ENCODE assay signal across 8 cellular contexts in genomic region chr3:43621406-43621973, GRCh38. TPM values are rescaled to one million over a fixed set of nuclear protein-coding genes. Genes with fewer than 3 reads are reported as not detected.
DNase-seq lines count a peak whose midpoint lies in the region; ATAC-seq and TF ChIP-seq lines count a peak whose summit lies in the region.

No MANE protein-coding gene starts in this region.

- no peaks in the 10 kb centered on the region for H3K9me3 Mint-ChIP-seq in T-helper 1 cell treated with Interleukin-12 subunit alpha and Interleukin-12 subunit beta and Interleukin-4 antibody, amounts not matched to agents 30 μg/mL and 1 μg/mL, for 36 hours

- no peaks in the 10 kb centered on the region for H3K9me3 ChIP-seq in neutrophil

- peak overlapping the region; percentile 92 for H3K4me3 Mint-ChIP-seq in T-helper 1 cell treated with Interleukin-12 subunit alpha and Interleukin-12 subunit beta and Interleukin-4 antibody, amounts not matched to agents 30 μg/mL and 1 μg/mL, for 36 hours

- in situ Hi-C loops in GM13977 (cut with MboI; ENCODE audit: low pct_unique_long_range_greater_than_20kb, low sequenced_read_pairs, unreplicated experiment) = no loop called here

- DNase-seq in GM19238 (ENCODE audit: insufficient read length, low spot score) (peak; percentile 4), fibroblast of villous mesenchyme (ENCODE audit: low read depth) (peak; percentile 20), NK-92 (lab: John Stamatoyannopoulos, UW; ENCODE audit: unreplicated experiment) (no peak), GM13977 (ENCODE audit: low spot score) (no peak)

- TF ChIP-seq CTCF in 22Rv1 (IDR thresholded peaks at IDR 0.05) (no peak; the same call in 1 of the 2 replicates), fibroblast of villous mesenchyme (IDR thresholded peaks at IDR 0.05; ENCODE audit: insufficient read depth, low read depth, low read length) (no peak), neutrophil (IDR thresholded peaks at IDR 0.05) (no peak), GM13977 (IDR thresholded peaks at IDR 0.05; ENCODE audit: extremely low read depth, insufficient read depth, missing control alignments) (no peak)

- peak overlapping the region; percentile 49 for H3K27ac ChIP-seq in 22Rv1
- peak overlapping the region; percentile 87 for H3K27ac ChIP-seq in neutrophil

- no peaks in the 10 kb centered on the region for H3K27me3 ChIP-seq in neutrophil

- H3K36me3 ChIP-seq in neutrophil = no peaks in the 10 kb centered on the region

- peaks cover 1% of the 10 kb centered on the region for H3K36me3 Mint-ChIP-seq in T-helper 1 cell treated with Interleukin-12 subunit alpha and Interleukin-12 subunit beta and Interleukin-4 antibody, amounts not matched to agents 30 μg/mL and 1 μg/mL, for 36 hours (ENCODE audit: low read depth)

- peaks cover 44 to 45% of the 10 kb centered on the region in 2 experiments for H3K4me1 ChIP-seq in neutrophil (ENCODE audit: control insufficient read depth in 1 of 2, insufficient read depth in 1 of 2, low read depth in 1 of 2, low read length in 1 of 2)

- H3K4me3 ChIP-seq in fibroblast of villous mesenchyme (ENCODE audit: low read depth, low read length) (peak overlapping the region; percentile 92), neutrophil (ENCODE audit: low read depth in 1 of 2, low read length in 1 of 2) (peak overlapping the region; percentile 80 to 98)

- ATAC-seq in HG02610 (IDR thresholded peaks at IDR 0.05; ENCODE audit: unreplicated experiment) = no peak

- H3K27me3 Mint-ChIP-seq in T-helper 1 cell treated with Interleukin-12 subunit alpha and Interleukin-12 subunit beta and Interleukin-4 antibody, amounts not matched to agents 30 μg/mL and 1 μg/mL, for 36 hours (ENCODE audit: low read depth) = peaks cover 23% of the 10 kb centered on the region

- peak overlapping the region; percentile 64 for H3K27ac Mint-ChIP-seq in T-helper 1 cell treated with Interleukin-12 subunit alpha and Interleukin-12 subunit beta and Interleukin-4 antibody, amounts not matched to agents 30 μg/mL and 1 μg/mL, for 36 hours

- peaks cover 15% of the 10 kb centered on the region for H3K4me1 Mint-ChIP-seq in T-helper 1 cell treated with Interleukin-12 subunit alpha and Interleukin-12 subunit beta and Interleukin-4 antibody, amounts not matched to agents 30 μg/mL and 1 μg/mL, for 36 hours (ENCODE audit: low read depth)

RNA-seq across cellular contexts. Expression of gene ANO10, which starts 0.3 kb away (rescaled TPM):
- 39.0 and 54.0 TPM in 2 replicates for total RNA-seq in fibroblast of villous mesenchyme

Comparison
In these comparisons a context has a peak if more than half of its experiments do, and no peak if none do; other contexts are left out.
1. DNase-seq: peak in GM19238 (single experiment) and fibroblast of villous mesenchyme (single experiment); none in NK-92 (single experiment) and GM13977 (single experiment).